24 cellular contexts compared by ENCODE assay signal in the genomic region with DNA sequence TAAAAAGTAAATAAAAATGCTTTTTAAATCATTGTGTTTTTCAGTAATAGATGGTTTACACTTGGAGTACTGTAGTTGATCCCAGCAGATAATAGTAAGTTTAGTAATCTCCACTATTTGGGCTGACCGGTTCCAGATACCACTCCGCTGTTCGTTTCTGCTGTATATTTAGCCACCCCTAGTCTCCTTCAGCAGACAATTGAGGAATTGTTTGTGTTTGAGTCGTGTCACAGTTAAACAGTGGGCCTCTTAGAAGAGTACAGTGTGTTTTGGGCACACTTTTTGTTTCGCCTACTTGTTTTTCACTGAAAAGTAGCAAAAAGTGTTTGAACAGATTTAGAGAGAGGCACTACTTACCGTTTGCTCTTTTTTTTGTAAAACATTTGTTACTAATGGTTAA. TPM values are rescaled to one million over a fixed set of nuclear protein-coding genes. Genes with fewer than 3 reads are reported as not detected.
A peak's percentile ranks its signal among the peaks of the same experiment; 100 is the strongest.
DNase-seq lines count a peak whose midpoint lies in the region; ATAC-seq and TF ChIP-seq lines count a peak whose summit lies in the region.
"Had no signal": no experiment of that assay in that cellular context is flagged by ENCODE, and none has a peak within 500 bp of the region (broad histone marks: within the 10 kb centered on the region; RNA-seq: fewer than 3 reads in every experiment).

No MANE protein-coding gene starts in this region.

- H3K4me3 ChIP-seq in breast epithelium = no peak overlapping the region
- H3K4me3 ChIP-seq in naive thymus-derived CD4-positive, alpha-beta T cell (ENCODE audit: low read length) = no peak overlapping the region
- no peak overlapping the region for H3K4me3 ChIP-seq in tibial nerve
- H3K4me3 ChIP-seq: BLaER1, upper lobe of right lung had no signal

- TF ChIP-seq EP300 in tibial nerve (IDR thresholded peaks at IDR 0.05) = peak in 1 of 2 donors; percentile 81

- H3K36me3 Mint-ChIP-seq in MCF 10A (ENCODE audit: insufficient read depth, unreplicated experiment) (peaks cover 17% of the 10 kb centered on the region), chondrocyte (ENCODE audit: low read depth) (peaks cover 5% of the 10 kb centered on the region)
- H3K36me3 Mint-ChIP-seq in naive thymus-derived CD4-positive, alpha-beta T cell = peaks cover 0 to 30% (median 21%) of the 10 kb centered on the region in 5 donors
- H3K36me3 Mint-ChIP-seq: naive B cell had no signal

- no TSS peak for BruUV-seq in MCF 10A (replicated peaks; lab: Mats Ljungman, UMichigan)

- H3K27me3 Mint-ChIP-seq in MCF 10A (ENCODE audit: insufficient read depth, unreplicated experiment) = no peaks in the 10 kb centered on the region
- H3K27me3 Mint-ChIP-seq in chondrocyte (ENCODE audit: low read depth) = no peaks in the 10 kb centered on the region
- no peaks in the 10 kb centered on the region for H3K27me3 Mint-ChIP-seq in naive thymus-derived CD4-positive, alpha-beta T cell
- H3K27me3 Mint-ChIP-seq: activated CD8-positive, alpha-beta memory T cell treated with anti-CD3 and anti-CD28 coated beads, Interleukin-2, amount 10 ng/mL, durations not matched to agents 7 days and 5 days; naive B cell; stimulated activated naive CD8-positive, alpha-beta T cell treated with anti-CD3 and anti-CD28 coated beads, Interleukin-15, Interleukin-2, amounts not matched to agents 100 ng/mL and 50 ng/mL, for 24 hours had no signal

- H3K27ac Mint-ChIP-seq in MCF 10A (ENCODE audit: low read depth, unreplicated experiment) (peak overlapping the region; percentile 58), chondrocyte (ENCODE audit: unreplicated experiment) (peak overlapping the region; percentile 28)
- peak overlapping the region in 6 of 9 donors; percentile 4 to 80 (median 54) for H3K27ac Mint-ChIP-seq in naive thymus-derived CD4-positive, alpha-beta T cell
- H3K27ac Mint-ChIP-seq: activated CD8-positive, alpha-beta memory T cell treated with anti-CD3 and anti-CD28 coated beads, Interleukin-2, amount 10 ng/mL, durations not matched to agents 7 days and 5 days; stimulated activated naive CD8-positive, alpha-beta T cell treated with anti-CD3 and anti-CD28 coated beads, Interleukin-15, Interleukin-2, amounts not matched to agents 100 ng/mL and 50 ng/mL, for 24 hours had no signal

- TF ChIP-seq POLR2A in breast epithelium (IDR thresholded peaks at IDR 0.05) (no peak), tibial nerve (IDR thresholded peaks at IDR 0.05) (peak in 1 of 2 donors; percentile 21)

- no peaks in the 10 kb centered on the region for H3K9me3 ChIP-seq in breast epithelium
- H3K9me3 ChIP-seq in naive thymus-derived CD4-positive, alpha-beta T cell (ENCODE audit: control insufficient read depth in 2 of 3, low read length in 3 of 3) = no peaks in the 10 kb centered on the region
- H3K9me3 ChIP-seq in tibial nerve = no peaks in the 10 kb centered on the region
- H3K9me3 ChIP-seq: upper lobe of right lung had no signal

- no peak for ATAC-seq in naive thymus-derived CD4-positive, alpha-beta T cell
- no peak for ATAC-seq in GM18511 (IDR thresholded peaks at IDR 0.05; ENCODE audit: unreplicated experiment)
- no peak for ATAC-seq in GM21825 (IDR thresholded peaks at IDR 0.05; ENCODE audit: unreplicated experiment)
- ATAC-seq in HG03442 (IDR thresholded peaks at IDR 0.05; ENCODE audit: unreplicated experiment) = no peak
- ATAC-seq: activated CD8-positive, alpha-beta memory T cell treated with anti-CD3 and anti-CD28 coated beads, Interleukin-2, amount 10 ng/mL, durations not matched to agents 7 days and 5 days; foreskin keratinocyte; Right ventricle myocardium inferior; upper lobe of right lung had no signal

- H3K4me1 ChIP-seq in breast epithelium = no peaks in the 10 kb centered on the region
- peaks cover 11 to 19% of the 10 kb centered on the region in 2 donors for H3K4me1 ChIP-seq in naive thymus-derived CD4-positive, alpha-beta T cell (ENCODE audit: control insufficient read depth in 2 of 2, insufficient read depth in 2 of 2, low read length in 2 of 2)
- H3K4me1 ChIP-seq in tibial nerve = peaks cover 0 to 59% (median 29%) of the 10 kb centered on the region in 4 donors

- H3K9me3 Mint-ChIP-seq in MCF 10A (ENCODE audit: unreplicated experiment) (no peaks in the 10 kb centered on the region), chondrocyte (ENCODE audit: low read depth) (peaks cover 7% of the 10 kb centered on the region)
- H3K9me3 Mint-ChIP-seq in naive thymus-derived CD4-positive, alpha-beta T cell = peaks cover 0 to 1% (median 0%) of the 10 kb centered on the region in 11 donors
- H3K9me3 Mint-ChIP-seq: naive B cell; stimulated activated naive CD8-positive, alpha-beta T cell treated with anti-CD3 and anti-CD28 coated beads, Interleukin-15, Interleukin-2, amounts not matched to agents 100 ng/mL and 50 ng/mL, for 24 hours had no signal

- H3K36me3 ChIP-seq in breast epithelium = no peaks in the 10 kb centered on the region
- H3K36me3 ChIP-seq in naive thymus-derived CD4-positive, alpha-beta T cell (ENCODE audit: control insufficient read depth in 2 of 3, insufficient read depth in 3 of 3, low read length in 3 of 3) = peaks cover 0 to 3% (median 0%) of the 10 kb centered on the region in 3 experiments
- H3K36me3 ChIP-seq in tibial nerve = peaks cover 0 to 8% (median 0%) of the 10 kb centered on the region in 3 donors

- TF ChIP-seq CTCF in MCF 10A (IDR thresholded peaks at IDR 0.05; ENCODE audit: unreplicated experiment) (no peak), breast epithelium (IDR thresholded peaks at IDR 0.05) (no peak), chondrocyte (IDR thresholded peaks at IDR 0.05) (no peak), tibial nerve (IDR thresholded peaks at IDR 0.05) (no peak)

- WGBS in tibial nerve, 2 donors = 42 to 47% methylated on average over 6 of the region's 6 CpGs

- intact Hi-C loops in MCF 10A (cut with micrococcal nuclease) (no loop called here), breast epithelium (cut with DNase I; ENCODE audit: low total_unique reads) (no loop called here)
- intact Hi-C loops in naive thymus-derived CD4-positive, alpha-beta T cell (cut with micrococcal nuclease) = no loop called here

- CTCF ChIA-PET in MCF 10A (lab: Yijun Ruan, JAX) = no interaction called here
- CTCF ChIA-PET in naive thymus-derived CD4-positive, alpha-beta T cell (lab: Charles Lee) = no interaction called here

- no peaks in the 10 kb centered on the region for H3K27me3 ChIP-seq in breast epithelium
- no peaks in the 10 kb centered on the region for H3K27me3 ChIP-seq in naive thymus-derived CD4-positive, alpha-beta T cell (ENCODE audit: control insufficient read depth in 2 of 2, insufficient read depth in 2 of 2, low read length in 2 of 2)
- H3K27me3 ChIP-seq in tibial nerve = no peaks in the 10 kb centered on the region
- H3K27me3 ChIP-seq: BLaER1, foreskin keratinocyte, upper lobe of right lung had no signal

- H3K4me1 Mint-ChIP-seq in MCF 10A (ENCODE audit: insufficient read depth, unreplicated experiment) (peaks cover 9% of the 10 kb centered on the region), chondrocyte (ENCODE audit: low read depth) (peaks cover 52% of the 10 kb centered on the region)
- peaks cover 42 to 85% (median 73%) of the 10 kb centered on the region in 7 donors for H3K4me1 Mint-ChIP-seq in naive thymus-derived CD4-positive, alpha-beta T cell

- no peak for DNase-seq in MCF 10A (ENCODE audit: unreplicated experiment)
- no peak for DNase-seq in breast epithelium (ENCODE audit: low spot score in 2 of 2)
- DNase-seq in chondrocyte (ENCODE audit: low spot score) = no peak
- DNase-seq in naive thymus-derived CD4-positive, alpha-beta T cell = no peak
- DNase-seq in tibial nerve (ENCODE audit: low spot score in 2 of 2) = no peak
- DNase-seq: activated CD4-positive, alpha-beta T cell treated with anti-CD3 and anti-CD28 coated beads for 4 hours; activated CD8-positive, alpha-beta memory T cell treated with anti-CD3 and anti-CD28 coated beads, Interleukin-2, amount 10 ng/mL, durations not matched to agents 7 days and 5 days; activated effector memory CD4-positive, alpha-beta T cell treated with Interleukin-2 at 50 U/mL for 16 hours; erythroblast; foreskin keratinocyte; GF-D8; KBM-7; mammary epithelial cell; naive B cell; NCI-H1694 treated with DMSO at 0.1 percent for 48 hours; NCI-H748 treated with DMSO at 0.1 percent for 48 hours; upper lobe of right lung had no signal

- H3K27ac ChIP-seq in breast epithelium = no peak overlapping the region
- H3K27ac ChIP-seq in naive thymus-derived CD4-positive, alpha-beta T cell (ENCODE audit: low read depth, low read length) = no peak overlapping the region
- peak overlapping the region; percentile 74 to 96 (median 83) for H3K27ac ChIP-seq in tibial nerve
- H3K27ac ChIP-seq: BLaER1, foreskin keratinocyte, parathyroid adenoma, upper lobe of right lung had no signal

- H3K4me3 Mint-ChIP-seq in MCF 10A (ENCODE audit: unreplicated experiment) (no peak overlapping the region), chondrocyte (ENCODE audit: unreplicated experiment) (no peak overlapping the region)
- H3K4me3 Mint-ChIP-seq in naive thymus-derived CD4-positive, alpha-beta T cell = peak overlapping the region in 1 of 10 donors; percentile 55
- H3K4me3 Mint-ChIP-seq: activated CD8-positive, alpha-beta memory T cell treated with anti-CD3 and anti-CD28 coated beads, Interleukin-2, amount 10 ng/mL, durations not matched to agents 7 days and 5 days; stimulated activated naive CD8-positive, alpha-beta T cell treated with anti-CD3 and anti-CD28 coated beads, Interleukin-15, Interleukin-2, amounts not matched to agents 100 ng/mL and 50 ng/mL, for 24 hours had no signal

- POLR2A ChIA-PET in MCF 10A (lab: Yijun Ruan, JAX) = no interaction called here
- POLR2A ChIA-PET in naive thymus-derived CD4-positive, alpha-beta T cell (lab: Charles Lee) = no interaction called here

RNA-seq across cellular contexts. Expression of gene PAK2, which starts 33.2 kb away (rescaled TPM):
- total RNA-seq in MCF 10A (2022) = 119 and 126 TPM in 2 replicates
- 10 to 100 TPM; 42.3 to 71.2 (median 50.5) TPM for total RNA-seq in breast epithelium
- total RNA-seq in chondrocyte = 61.3 to 90.3 TPM (median 79.9 TPM) in 3 replicates
- total RNA-seq in naive thymus-derived CD4-positive, alpha-beta T cell = 10 to 100 TPM; 57.7 to 97.3 (median 79.7) TPM
- 10 to 100 TPM; 25.8 to 30.8 TPM for polyA plus RNA-seq in naive thymus-derived CD4-positive, alpha-beta T cell
- 10 to 100 TPM; 43.3 to 75.6 (median 49.8) TPM for total RNA-seq in tibial nerve

Comparison
In these comparisons a context has a peak if more than half of its experiments do, and no peak if none do; other contexts are left out.
1. H3K27ac ChIP-seq: peak in tibial nerve (4 of 4); none in breast epithelium (0 of 2) and naive thymus-derived CD4-positive, alpha-beta T cell (single experiment).
2. Peak in every context shown above with its lines, with median percentiles within 50 percentile points of each other: H3K27ac Mint-ChIP-seq.